14 cellular contexts compared by ENCODE assay signal in genomic region chr2:203097735-203098134, GRCh38.
DNase-seq lines count a peak whose midpoint lies in the region; ATAC-seq and TF ChIP-seq lines count a peak whose summit lies in the region.
"Had no signal": no experiment of that assay in that cellular context is flagged by ENCODE, and none has a peak within 500 bp of the region (broad histone marks: within the 10 kb centered on the region; RNA-seq: fewer than 3 reads in every experiment).

No MANE protein-coding gene starts in this region.

- H3K36me3 Mint-ChIP-seq in activated CD8-positive, alpha-beta T cell treated with anti-CD3 and anti-CD28 coated beads for 36 hours (ENCODE audit: low read depth), result peaks cover 19% of the 10 kb centered on the region
- H3K36me3 Mint-ChIP-seq in activated CD8-positive, alpha-beta T cell treated with anti-CD3 and anti-CD28 coated beads, Interleukin-2, amount 10 ng/mL, durations not matched to agents 7 days and 5 days (ENCODE audit: low read depth), result peaks cover 25% of the 10 kb centered on the region
- peaks cover 2% of the 10 kb centered on the region for H3K36me3 Mint-ChIP-seq in activated T-helper 17 cell treated with anti-CD3 and anti-CD28 coated beads, Interleukin-2, amount 50 U/mL, for 72 hours (ENCODE audit: low read depth)
- peaks cover 37% of the 10 kb centered on the region for H3K36me3 Mint-ChIP-seq in T-cell
- H3K36me3 Mint-ChIP-seq: stimulated activated effector memory CD8-positive, alpha-beta T cell treated with anti-CD3 and anti-CD28 coated beads, Interleukin-12 subunit alpha, Interleukin-12 subunit beta, amount 100 ng/mL, for 72 hours had no signal

- no peak overlapping the region for H3K4me3 Mint-ChIP-seq in activated CD8-positive, alpha-beta T cell treated with anti-CD3 and anti-CD28 coated beads for 36 hours
- no peak overlapping the region for H3K4me3 Mint-ChIP-seq in activated CD8-positive, alpha-beta T cell treated with anti-CD3 and anti-CD28 coated beads, Interleukin-2, amount 10 ng/mL, durations not matched to agents 7 days and 5 days
- H3K4me3 Mint-ChIP-seq in activated T-helper 17 cell treated with anti-CD3 and anti-CD28 coated beads, Interleukin-2, amount 50 U/mL, for 72 hours, result no peak overlapping the region
- H3K4me3 Mint-ChIP-seq in T-cell, result no peak overlapping the region
- H3K4me3 Mint-ChIP-seq: activated naive CD8-positive, alpha-beta T cell treated with anti-CD3 and anti-CD28 coated beads, Interleukin-2, amount 10 ng/mL, durations not matched to agents 7 days and 5 days; stimulated activated effector memory CD8-positive, alpha-beta T cell treated with anti-CD3 and anti-CD28 coated beads, Interleukin-12 subunit alpha, Interleukin-12 subunit beta, amount 100 ng/mL, for 72 hours had no signal

- DNase-seq in activated CD8-positive, alpha-beta T cell treated with anti-CD3 and anti-CD28 coated beads for 36 hours, result no peak
- no peak for DNase-seq in activated CD8-positive, alpha-beta T cell treated with anti-CD3 and anti-CD28 coated beads, Interleukin-2, amount 10 ng/mL, durations not matched to agents 7 days and 5 days
- DNase-seq in SK-MEL-5 (ENCODE audit: low read depth, low spot score) (peak; percentile 34), fibroblast of the aortic adventitia (ENCODE audit: low read depth) (peak; percentile 19), tibial artery (no peak), T-cell (no peak), suprapubic skin (ENCODE audit: low spot score in 2 of 2) (no peak)
- DNase-seq: activated CD4-positive, CD25-positive, alpha-beta regulatory T cell treated with anti-CD3 and anti-CD28 coated beads, Interleukin-2, amount 50 U/mL, for 72 hours; activated naive CD8-positive, alpha-beta T cell treated with anti-CD3 and anti-CD28 coated beads, Interleukin-2, amount 10 ng/mL, durations not matched to agents 7 days and 5 days; esophagus squamous epithelium; MG63; spleen had no signal

- TF ChIP-seq POLR2A in suprapubic skin (IDR thresholded peaks at IDR 0.05), result no peak

- H3K27ac ChIP-seq in tibial artery (no peak overlapping the region), suprapubic skin (no peak overlapping the region)
- H3K27ac ChIP-seq: esophagus squamous epithelium, spleen had no signal

- TF ChIP-seq EP300 in suprapubic skin (IDR thresholded peaks at IDR 0.05), result no peak

- no peaks in the 10 kb centered on the region for H3K27me3 Mint-ChIP-seq in activated CD8-positive, alpha-beta T cell treated with anti-CD3 and anti-CD28 coated beads for 36 hours
- no peaks in the 10 kb centered on the region for H3K27me3 Mint-ChIP-seq in activated CD8-positive, alpha-beta T cell treated with anti-CD3 and anti-CD28 coated beads, Interleukin-2, amount 10 ng/mL, durations not matched to agents 7 days and 5 days (ENCODE audit: low read depth)
- H3K27me3 Mint-ChIP-seq in activated T-helper 17 cell treated with anti-CD3 and anti-CD28 coated beads, Interleukin-2, amount 50 U/mL, for 72 hours, result no peaks in the 10 kb centered on the region
- H3K27me3 Mint-ChIP-seq in T-cell, result no peaks in the 10 kb centered on the region
- H3K27me3 Mint-ChIP-seq: activated naive CD8-positive, alpha-beta T cell treated with anti-CD3 and anti-CD28 coated beads, Interleukin-2, amount 10 ng/mL, durations not matched to agents 7 days and 5 days had no signal

- intact Hi-C loops in activated CD8-positive, alpha-beta T cell treated with anti-CD3 and anti-CD28 coated beads for 36 hours (cut with micrococcal nuclease), result no loop called here
- intact Hi-C loops in tibial artery (cut with DNase I; ENCODE audit: low total_unique reads), result no loop called here

- H3K36me3 ChIP-seq in tibial artery (peaks cover 23 to 58% (median 57%) of the 10 kb centered on the region in 3 donors), suprapubic skin (peaks cover 29% of the 10 kb centered on the region)

- CTCF ChIA-PET in activated CD8-positive, alpha-beta T cell treated with anti-CD3 and anti-CD28 coated beads for 36 hours (lab: Charles Lee), result no interaction called here
- CTCF ChIA-PET in activated CD8-positive, alpha-beta T cell treated with anti-CD3 and anti-CD28 coated beads, Interleukin-2, amount 10 ng/mL, durations not matched to agents 7 days and 5 days (lab: Charles Lee), result no interaction called here
- CTCF ChIA-PET in T-cell (lab: Charles Lee), result no interaction called here

- H3K4me1 ChIP-seq in tibial artery (no peaks in the 10 kb centered on the region), suprapubic skin (no peaks in the 10 kb centered on the region)
- H3K4me1 ChIP-seq: esophagus squamous epithelium, spleen had no signal

- peak; percentile 39 for TF ChIP-seq CTCF in activated CD8-positive, alpha-beta T cell treated with anti-CD3 and anti-CD28 coated beads for 36 hours (IDR thresholded peaks at IDR 0.05)
- TF ChIP-seq CTCF in fibroblast of the aortic adventitia (IDR thresholded peaks at IDR 0.05; ENCODE audit: insufficient read depth, low read length) (peak; percentile 43), tibial artery (IDR thresholded peaks at IDR 0.05) (peak; percentile 19 to 30), suprapubic skin (IDR thresholded peaks at IDR 0.05) (no peak)

- no peak overlapping the region for H3K27ac Mint-ChIP-seq in activated CD8-positive, alpha-beta T cell treated with anti-CD3 and anti-CD28 coated beads for 36 hours
- no peak overlapping the region for H3K27ac Mint-ChIP-seq in activated CD8-positive, alpha-beta T cell treated with anti-CD3 and anti-CD28 coated beads, Interleukin-2, amount 10 ng/mL, durations not matched to agents 7 days and 5 days
- no peak overlapping the region for H3K27ac Mint-ChIP-seq in activated T-helper 17 cell treated with anti-CD3 and anti-CD28 coated beads, Interleukin-2, amount 50 U/mL, for 72 hours
- H3K27ac Mint-ChIP-seq in T-cell, result no peak overlapping the region
- H3K27ac Mint-ChIP-seq: activated naive CD8-positive, alpha-beta T cell treated with anti-CD3 and anti-CD28 coated beads, Interleukin-2, amount 10 ng/mL, durations not matched to agents 7 days and 5 days; stimulated activated effector memory CD8-positive, alpha-beta T cell treated with anti-CD3 and anti-CD28 coated beads, Interleukin-12 subunit alpha, Interleukin-12 subunit beta, amount 100 ng/mL, for 72 hours had no signal

- no peaks in the 10 kb centered on the region for H3K9me3 ChIP-seq in tibial artery
- H3K9me3 ChIP-seq in suprapubic skin, result no peaks in the 10 kb centered on the region
- H3K9me3 ChIP-seq: esophagus squamous epithelium, MG63 had no signal

- WGBS in suprapubic skin, result 77% methylated on average over 1 of the region's 1 CpG

- H3K27me3 ChIP-seq in tibial artery (no peaks in the 10 kb centered on the region), suprapubic skin (no peaks in the 10 kb centered on the region)
- H3K27me3 ChIP-seq: esophagus squamous epithelium, MG63, spleen had no signal

- H3K4me1 Mint-ChIP-seq in activated CD8-positive, alpha-beta T cell treated with anti-CD3 and anti-CD28 coated beads for 36 hours (ENCODE audit: low read depth), result no peaks in the 10 kb centered on the region
- no peaks in the 10 kb centered on the region for H3K4me1 Mint-ChIP-seq in activated CD8-positive, alpha-beta T cell treated with anti-CD3 and anti-CD28 coated beads, Interleukin-2, amount 10 ng/mL, durations not matched to agents 7 days and 5 days (ENCODE audit: low read depth)
- H3K4me1 Mint-ChIP-seq in activated T-helper 17 cell treated with anti-CD3 and anti-CD28 coated beads, Interleukin-2, amount 50 U/mL, for 72 hours, result peaks cover 2% of the 10 kb centered on the region
- H3K4me1 Mint-ChIP-seq in T-cell, result no peaks in the 10 kb centered on the region
- H3K4me1 Mint-ChIP-seq: activated naive CD8-positive, alpha-beta T cell treated with anti-CD3 and anti-CD28 coated beads, Interleukin-2, amount 10 ng/mL, durations not matched to agents 7 days and 5 days; stimulated activated effector memory CD8-positive, alpha-beta T cell treated with anti-CD3 and anti-CD28 coated beads, Interleukin-12 subunit alpha, Interleukin-12 subunit beta, amount 100 ng/mL, for 72 hours had no signal

- H3K4me3 ChIP-seq in fibroblast of the aortic adventitia (ENCODE audit: low read depth, low read length), result no peak overlapping the region
- H3K4me3 ChIP-seq in tibial artery, result no peak overlapping the region
- no peak overlapping the region for H3K4me3 ChIP-seq in suprapubic skin
- H3K4me3 ChIP-seq: esophagus squamous epithelium, MG63, spleen had no signal

- in situ Hi-C loops in SK-MEL-5 (cut with HindIII; ENCODE audit: low pct_unique_long_range_greater_than_20kb, low sequenced_read_pairs), result no loop called here

- POLR2A ChIA-PET in activated CD8-positive, alpha-beta T cell treated with anti-CD3 and anti-CD28 coated beads for 36 hours (lab: Charles Lee), result no interaction called here
- POLR2A ChIA-PET in activated CD8-positive, alpha-beta T cell treated with anti-CD3 and anti-CD28 coated beads, Interleukin-2, amount 10 ng/mL, durations not matched to agents 7 days and 5 days (lab: Charles Lee), result no interaction called here
- POLR2A ChIA-PET in T-cell (lab: Charles Lee), result no interaction called here

- H3K9me3 Mint-ChIP-seq in activated CD8-positive, alpha-beta T cell treated with anti-CD3 and anti-CD28 coated beads for 36 hours, result peaks cover 2% of the 10 kb centered on the region
- no peaks in the 10 kb centered on the region for H3K9me3 Mint-ChIP-seq in activated CD8-positive, alpha-beta T cell treated with anti-CD3 and anti-CD28 coated beads, Interleukin-2, amount 10 ng/mL, durations not matched to agents 7 days and 5 days (ENCODE audit: insufficient read depth)
- H3K9me3 Mint-ChIP-seq in activated T-helper 17 cell treated with anti-CD3 and anti-CD28 coated beads, Interleukin-2, amount 50 U/mL, for 72 hours, result no peaks in the 10 kb centered on the region
- peaks cover 0 to 4% (median under 1%) of the 10 kb centered on the region in 3 donors for H3K9me3 Mint-ChIP-seq in T-cell
- H3K9me3 Mint-ChIP-seq: stimulated activated effector memory CD8-positive, alpha-beta T cell treated with anti-CD3 and anti-CD28 coated beads, Interleukin-12 subunit alpha, Interleukin-12 subunit beta, amount 100 ng/mL, for 72 hours had no signal

- no peak for ATAC-seq in activated CD8-positive, alpha-beta T cell treated with anti-CD3 and anti-CD28 coated beads for 36 hours
- ATAC-seq in activated CD8-positive, alpha-beta T cell treated with anti-CD3 and anti-CD28 coated beads, Interleukin-2, amount 10 ng/mL, durations not matched to agents 7 days and 5 days, result no peak
- ATAC-seq in activated T-helper 17 cell treated with anti-CD3 and anti-CD28 coated beads, Interleukin-2, amount 50 U/mL, for 72 hours (replicated peaks), result no peak
- ATAC-seq in T-cell (replicated peaks in 1 of 4), result no peak
- ATAC-seq: stimulated activated effector memory CD8-positive, alpha-beta T cell treated with anti-CD3 and anti-CD28 coated beads, Interleukin-12 subunit alpha, Interleukin-12 subunit beta, amount 100 ng/mL, for 72 hours had no signal

Comparison
In these comparisons a context has a peak if more than half of its experiments do, and no peak if none do; other contexts are left out.
1. DNase-seq: peak in SK-MEL-5 (single experiment) and fibroblast of the aortic adventitia (single experiment); none in activated CD8-positive, alpha-beta T cell treated with anti-CD3 and anti-CD28 coated beads for 36 hours (single experiment), activated CD8-positive, alpha-beta T cell treated with anti-CD3 and anti-CD28 coated beads, Interleukin-2, amount 10 ng/mL, durations not matched to agents 7 days and 5 days (single experiment), tibial artery (0 of 2), T-cell (0 of 34) and suprapubic skin (0 of 2).
2. CTCF ChIP-seq: peak in activated CD8-positive, alpha-beta T cell treated with anti-CD3 and anti-CD28 coated beads for 36 hours (single experiment), fibroblast of the aortic adventitia (single experiment) and tibial artery (2 of 2); none in suprapubic skin (0 of 2).